17 cellular contexts compared by ENCODE assay signal in the genomic region with DNA sequence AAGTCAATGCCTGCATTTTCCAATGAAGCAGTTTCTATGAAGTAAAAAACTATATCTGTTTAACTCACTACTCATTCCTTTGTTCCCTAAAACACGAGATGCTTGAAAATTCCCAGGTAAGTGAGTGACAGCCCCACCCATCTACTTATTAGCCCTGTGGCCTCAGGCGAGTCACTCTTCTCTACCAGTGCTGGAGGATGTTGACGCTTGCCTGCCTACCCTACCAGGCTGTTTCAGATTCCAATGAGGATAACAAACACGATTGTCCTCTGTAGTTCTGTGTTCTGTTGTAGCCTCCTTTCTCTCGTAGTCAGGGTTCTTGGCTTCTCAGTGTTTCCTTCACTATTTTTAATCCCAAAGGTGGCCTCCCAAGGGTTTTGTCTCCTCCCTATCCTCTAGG.
DNase-seq lines count a peak whose midpoint lies in the region; TF ChIP-seq lines count a peak whose summit lies in the region.
"Had no signal": no experiment of that assay in that cellular context is flagged by ENCODE, and none has a peak within 500 bp of the region (broad histone marks: within the 10 kb centered on the region; RNA-seq: fewer than 3 reads in every experiment).

No MANE protein-coding gene starts in this region.

- DNase-seq in MCF 10A (ENCODE audit: unreplicated experiment) (peak; percentile 21), breast epithelium (ENCODE audit: low spot score in 2 of 2) (no peak), SW480 (ENCODE audit: low spot score) (peak; percentile 23), iPS-NIHi7 (ENCODE audit: extremely low spot score) (peak; percentile 24), smooth muscle cell (lab: John Stamatoyannopoulos, UW; ENCODE audit: unreplicated experiment) (no peak), AG20443 (ENCODE audit: low spot score) (no peak), esophagus squamous epithelium (lab: John Stamatoyannopoulos, UW) (no peak)
- no peak for DNase-seq in activated naive CD4-positive, alpha-beta T cell treated with anti-CD3 and anti-CD28 coated beads, Interleukin-2, amount 10 ng/mL, durations not matched to agents 7 days and 5 days
- DNase-seq: erythroblast, hippocampal formation, KBM-7, NCI-H1436, nephron progenitor cell, right lobe of liver, T-helper 17 cell, uterus had no signal

- peaks cover 13% of the 10 kb centered on the region for H3K36me3 Mint-ChIP-seq in MCF 10A (ENCODE audit: insufficient read depth, unreplicated experiment)
- H3K36me3 Mint-ChIP-seq in activated naive CD4-positive, alpha-beta T cell treated with anti-CD3 and anti-CD28 coated beads, Interleukin-2, amount 10 ng/mL, durations not matched to agents 7 days and 5 days, result peaks cover 51% of the 10 kb centered on the region

- peak overlapping the region; percentile 8 for H3K4me2 ChIP-seq in smooth muscle cell

- H3K4me3 ChIP-seq in breast epithelium, result no peak overlapping the region
- H3K4me3 ChIP-seq in smooth muscle cell, result no peak overlapping the region
- H3K4me3 ChIP-seq in esophagus squamous epithelium, result no peak overlapping the region
- H3K4me3 ChIP-seq: right lobe of liver, uterus had no signal

- H3K4me1 Mint-ChIP-seq in MCF 10A (ENCODE audit: insufficient read depth, unreplicated experiment), result peaks cover 8% of the 10 kb centered on the region
- H3K4me1 Mint-ChIP-seq in activated naive CD4-positive, alpha-beta T cell treated with anti-CD3 and anti-CD28 coated beads, Interleukin-2, amount 10 ng/mL, durations not matched to agents 7 days and 5 days, result peaks cover 32% of the 10 kb centered on the region

- no peaks in the 10 kb centered on the region for H3K4me1 ChIP-seq in breast epithelium
- peaks cover 6% of the 10 kb centered on the region for H3K4me1 ChIP-seq in smooth muscle cell (ENCODE audit: low read depth)
- peaks cover 0 to 7% (median 4%) of the 10 kb centered on the region in 3 donors for H3K4me1 ChIP-seq in esophagus squamous epithelium

- H3K36me3 ChIP-seq in breast epithelium (no peaks in the 10 kb centered on the region), smooth muscle cell (ENCODE audit: low read depth) (no peaks in the 10 kb centered on the region), esophagus squamous epithelium (peaks cover 0 to 44% (median 0%) of the 10 kb centered on the region in 3 donors)
- H3K36me3 ChIP-seq: right lobe of liver, uterus had no signal

- H3F3A ChIP-seq in smooth muscle cell (ENCODE audit: low read depth), result no peaks in the 10 kb centered on the region

- CTCF ChIA-PET in MCF 10A (lab: Yijun Ruan, JAX), result no interaction called here
- CTCF ChIA-PET in activated naive CD4-positive, alpha-beta T cell treated with anti-CD3 and anti-CD28 coated beads, Interleukin-2, amount 10 ng/mL, durations not matched to agents 7 days and 5 days (lab: Charles Lee), result no interaction called here

- H3K27ac Mint-ChIP-seq in MCF 10A (ENCODE audit: low read depth, unreplicated experiment), result no peak overlapping the region
- H3K27ac Mint-ChIP-seq in activated naive CD4-positive, alpha-beta T cell treated with anti-CD3 and anti-CD28 coated beads, Interleukin-2, amount 10 ng/mL, durations not matched to agents 7 days and 5 days, result no peak overlapping the region
- H3K27ac Mint-ChIP-seq: stimulated activated memory B cell treated with anti-CD40 and anti-IgM and Interleukin-4, amounts not matched to agents 10 μg/mL and 1 μg/mL and 100 μg/mL, for 72 hours had no signal

- H3K4me3 Mint-ChIP-seq in MCF 10A (ENCODE audit: unreplicated experiment), result no peak overlapping the region
- H3K4me3 Mint-ChIP-seq in activated naive CD4-positive, alpha-beta T cell treated with anti-CD3 and anti-CD28 coated beads, Interleukin-2, amount 10 ng/mL, durations not matched to agents 7 days and 5 days, result no peak overlapping the region
- H3K4me3 Mint-ChIP-seq: nephron progenitor cell; stimulated activated memory B cell treated with anti-CD40 and anti-IgM and Interleukin-4, amounts not matched to agents 10 μg/mL and 1 μg/mL and 100 μg/mL, for 72 hours; T-helper 17 cell had no signal

- TF ChIP-seq POLR2A in breast epithelium (IDR thresholded peaks at IDR 0.05) (no peak), esophagus squamous epithelium (IDR thresholded peaks at IDR 0.05) (no peak)

- no peaks in the 10 kb centered on the region for H3K9me3 Mint-ChIP-seq in MCF 10A (ENCODE audit: unreplicated experiment)
- peaks cover 3% of the 10 kb centered on the region for H3K9me3 Mint-ChIP-seq in activated naive CD4-positive, alpha-beta T cell treated with anti-CD3 and anti-CD28 coated beads, Interleukin-2, amount 10 ng/mL, durations not matched to agents 7 days and 5 days
- H3K9me3 Mint-ChIP-seq: nephron progenitor cell; stimulated activated memory B cell treated with anti-CD40 and anti-IgM and Interleukin-4, amounts not matched to agents 10 μg/mL and 1 μg/mL and 100 μg/mL, for 72 hours had no signal

- H3K27me3 ChIP-seq in breast epithelium (no peaks in the 10 kb centered on the region), smooth muscle cell (ENCODE audit: low read depth) (no peaks in the 10 kb centered on the region), esophagus squamous epithelium (no peaks in the 10 kb centered on the region)
- H3K27me3 ChIP-seq: right lobe of liver, uterus had no signal

- TF ChIP-seq CTCF in MCF 10A (IDR thresholded peaks at IDR 0.05; ENCODE audit: unreplicated experiment) (no peak), breast epithelium (IDR thresholded peaks at IDR 0.05) (no peak), smooth muscle cell (IDR thresholded peaks at IDR 0.05; ENCODE audit: borderline replicate concordance, insufficient read depth, poor library complexity, severe bottlenecking) (no peak), esophagus squamous epithelium (IDR thresholded peaks at IDR 0.05) (no peak)

- H3K9ac ChIP-seq in smooth muscle cell (ENCODE audit: low read depth), result no peak overlapping the region

- no peaks in the 10 kb centered on the region for H3K79me2 ChIP-seq in smooth muscle cell (ENCODE audit: low read depth)

- H3K9me3 ChIP-seq in breast epithelium, result no peaks in the 10 kb centered on the region
- H3K9me3 ChIP-seq in smooth muscle cell (replicated peaks; ENCODE audit: low read depth), result no peaks in the 10 kb centered on the region
- H3K9me3 ChIP-seq in esophagus squamous epithelium, result no peaks in the 10 kb centered on the region
- H3K9me3 ChIP-seq: right lobe of liver, uterus had no signal

- H2AFZ ChIP-seq in smooth muscle cell (ENCODE audit: low read depth), result no peak overlapping the region

- peaks cover 5% of the 10 kb centered on the region for H4K20me1 ChIP-seq in smooth muscle cell (ENCODE audit: low read depth)

- POLR2A ChIA-PET in MCF 10A (lab: Yijun Ruan, JAX), result interaction anchor here (0.7 kb wide), 1 partner anchor 39 kb away, joined by 3 read pairs; no protein-coding TSS in a partner anchor

- WGBS in smooth muscle cell (ENCODE audit: low lambda C conversion rate), result 39% methylated on average over 5 of the region's 5 CpGs
- 36 to 55% methylated on average over 5 of the region's 5 CpGs for WGBS in esophagus squamous epithelium, 2 donors

- no TSS peak for BruUV-seq in MCF 10A (replicated peaks; lab: Mats Ljungman, UMichigan)

- H3K27ac ChIP-seq in breast epithelium, result no peak overlapping the region
- H3K27ac ChIP-seq in smooth muscle cell (ENCODE audit: low read depth), result no peak overlapping the region
- H3K27ac ChIP-seq in esophagus squamous epithelium, result no peak overlapping the region
- H3K27ac ChIP-seq: right lobe of liver had no signal

- intact Hi-C loops in MCF 10A (cut with micrococcal nuclease) (no loop called here), breast epithelium (cut with DNase I; ENCODE audit: low total_unique reads) (no loop called here), esophagus squamous epithelium (cut with DNase I) (no loop called here)

- no peaks in the 10 kb centered on the region for H3K27me3 Mint-ChIP-seq in MCF 10A (ENCODE audit: insufficient read depth, unreplicated experiment)
- H3K27me3 Mint-ChIP-seq in activated naive CD4-positive, alpha-beta T cell treated with anti-CD3 and anti-CD28 coated beads, Interleukin-2, amount 10 ng/mL, durations not matched to agents 7 days and 5 days, result no peaks in the 10 kb centered on the region
- H3K27me3 Mint-ChIP-seq: stimulated activated memory B cell treated with anti-CD40 and anti-IgM and Interleukin-4, amounts not matched to agents 10 μg/mL and 1 μg/mL and 100 μg/mL, for 72 hours; T-helper 17 cell had no signal

Comparison
In these comparisons a context has a peak if more than half of its experiments do, and no peak if none do; other contexts are left out.
1. DNase-seq: peak in MCF 10A (single experiment), SW480 (single experiment) and iPS-NIHi7 (single experiment); none in breast epithelium (0 of 2), smooth muscle cell (single experiment), AG20443 (single experiment), activated naive CD4-positive, alpha-beta T cell treated with anti-CD3 and anti-CD28 coated beads, Interleukin-2, amount 10 ng/mL, durations not matched to agents 7 days and 5 days (single experiment) and esophagus squamous epithelium (single experiment).